In genomic region chr15:72231066-72231846, GRCh38 we compare ENCODE assay signal across 1 cellular context.
TF ChIP-seq lines count a peak whose summit lies in the region.

TSS of gene PKM (minus strand) at chr15:72231190. CDS start at chr15:72219097, 12,093 bp downstream.

TF ChIP-seq in A549, 52 proteins besides CTCF, POLR2A, EP300 and RAD21 (continued from another document):
- peak; percentile 66; the same call in 1 of the 2 replicates for TF ChIP-seq E2F6 (IDR thresholded peaks at IDR 0.05; ENCODE audit: borderline replicate concordance, low read depth)
- TF ChIP-seq EHF (CRISPR knock-in tag; IDR thresholded peaks at IDR 0.05), result no peak
- TF ChIP-seq MAFK (IDR thresholded peaks at IDR 0.05; ENCODE audit: partially characterized antibody), result no peak
- TF ChIP-seq ZSCAN20 (CRISPR knock-in tag; IDR thresholded peaks at IDR 0.05), result no peak
- TF ChIP-seq RNF2 (IDR thresholded peaks at IDR 0.05; ENCODE audit: borderline replicate concordance, low read depth), result no peak
- no peak for TF ChIP-seq HMGXB4 (CRISPR knock-in tag; IDR thresholded peaks at IDR 0.05; ENCODE audit: borderline replicate concordance)
- no peak for TF ChIP-seq FOSB (CRISPR knock-in tag; IDR thresholded peaks at IDR 0.05)
- TF ChIP-seq CHD2 (IDR thresholded peaks at IDR 0.05; ENCODE audit: low read length, partially characterized antibody), result peak; percentile 86
- 0 out of 2 replicates have a peak, but pooled peaks have one; percentile 24 for TF ChIP-seq JUNB (IDR thresholded peaks at IDR 0.05)
- TF ChIP-seq MAZ (IDR thresholded peaks at IDR 0.05; ENCODE audit: borderline replicate concordance, low read depth, low read length), result no peak; the same call in 1 of the 2 replicates
- no peak for TF ChIP-seq HEYL (CRISPR knock-in tag; IDR thresholded peaks at IDR 0.05)
- TF ChIP-seq CEBPB (IDR thresholded peaks at IDR 0.05), result peak in 1 of 2 experiments; percentile 63; a peak in 1 of 4 replicates
- no peak; the same call in 1 of the 2 replicates for TF ChIP-seq HOXB13 (CRISPR knock-in tag; IDR thresholded peaks at IDR 0.05; ENCODE audit: low read depth)
- no peak for TF ChIP-seq FOSL2 (IDR thresholded peaks at IDR 0.05)
- peak; percentile 63; the same call in 1 of the 2 replicates for TF ChIP-seq FOSL2 (CRISPR knock-in tag; IDR thresholded peaks at IDR 0.05)
- no peak for TF ChIP-seq FOXS1 (CRISPR knock-in tag; IDR thresholded peaks at IDR 0.05)
- TF ChIP-seq TFCP2L1 (CRISPR knock-in tag; IDR thresholded peaks at IDR 0.05), result no peak; the same call in 1 of the 2 replicates
- no peak for TF ChIP-seq NR3C1 (IDR thresholded peaks at IDR 0.05)
- no peak for TF ChIP-seq ZNF302 (CRISPR knock-in tag; IDR thresholded peaks at IDR 0.05)
- TF ChIP-seq EHMT2 (IDR thresholded peaks at IDR 0.05; ENCODE audit: low read depth), result no peak
- no peak for TF ChIP-seq HES2 (IDR thresholded peaks at IDR 0.05)
- TF ChIP-seq MYC (IDR thresholded peaks at IDR 0.05; ENCODE audit: borderline replicate concordance, low read length), result peak; percentile 83; the same call in 1 of the 2 replicates
- TF ChIP-seq KDM1A (IDR thresholded peaks at IDR 0.05; ENCODE audit: low read depth), result no peak
- no peak for TF ChIP-seq ZFP36 (IDR thresholded peaks at IDR 0.05; ENCODE audit: borderline replicate concordance, partially characterized antibody)
- no peak for TF ChIP-seq HDAC2 (IDR thresholded peaks at IDR 0.05)
- peak; percentile 35; the same call in 2 of the 3 replicates for TF ChIP-seq SMC3 (IDR thresholded peaks at IDR 0.05)
- TF ChIP-seq, protein P1, sequence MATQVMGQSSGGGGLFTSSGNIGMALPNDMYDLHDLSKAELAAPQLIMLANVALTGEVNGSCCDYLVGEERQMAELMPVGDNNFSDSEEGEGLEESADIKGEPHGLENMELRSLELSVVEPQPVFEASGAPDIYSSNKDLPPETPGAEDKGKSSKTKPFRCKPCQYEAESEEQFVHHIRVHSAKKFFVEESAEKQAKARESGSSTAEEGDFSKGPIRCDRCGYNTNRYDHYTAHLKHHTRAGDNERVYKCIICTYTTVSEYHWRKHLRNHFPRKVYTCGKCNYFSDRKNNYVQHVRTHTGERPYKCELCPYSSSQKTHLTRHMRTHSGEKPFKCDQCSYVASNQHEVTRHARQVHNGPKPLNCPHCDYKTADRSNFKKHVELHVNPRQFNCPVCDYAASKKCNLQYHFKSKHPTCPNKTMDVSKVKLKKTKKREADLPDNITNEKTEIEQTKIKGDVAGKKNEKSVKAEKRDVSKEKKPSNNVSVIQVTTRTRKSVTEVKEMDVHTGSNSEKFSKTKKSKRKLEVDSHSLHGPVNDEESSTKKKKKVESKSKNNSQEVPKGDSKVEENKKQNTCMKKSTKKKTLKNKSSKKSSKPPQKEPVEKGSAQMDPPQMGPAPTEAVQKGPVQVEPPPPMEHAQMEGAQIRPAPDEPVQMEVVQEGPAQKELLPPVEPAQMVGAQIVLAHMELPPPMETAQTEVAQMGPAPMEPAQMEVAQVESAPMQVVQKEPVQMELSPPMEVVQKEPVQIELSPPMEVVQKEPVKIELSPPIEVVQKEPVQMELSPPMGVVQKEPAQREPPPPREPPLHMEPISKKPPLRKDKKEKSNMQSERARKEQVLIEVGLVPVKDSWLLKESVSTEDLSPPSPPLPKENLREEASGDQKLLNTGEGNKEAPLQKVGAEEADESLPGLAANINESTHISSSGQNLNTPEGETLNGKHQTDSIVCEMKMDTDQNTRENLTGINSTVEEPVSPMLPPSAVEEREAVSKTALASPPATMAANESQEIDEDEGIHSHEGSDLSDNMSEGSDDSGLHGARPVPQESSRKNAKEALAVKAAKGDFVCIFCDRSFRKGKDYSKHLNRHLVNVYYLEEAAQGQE (IDR thresholded peaks at IDR 0.05), result 0 out of 2 replicates have a peak, but pooled peaks have one; percentile 33
TF ChIP-seq in A549: peak in this region for 20.
